In the genomic region with DNA sequence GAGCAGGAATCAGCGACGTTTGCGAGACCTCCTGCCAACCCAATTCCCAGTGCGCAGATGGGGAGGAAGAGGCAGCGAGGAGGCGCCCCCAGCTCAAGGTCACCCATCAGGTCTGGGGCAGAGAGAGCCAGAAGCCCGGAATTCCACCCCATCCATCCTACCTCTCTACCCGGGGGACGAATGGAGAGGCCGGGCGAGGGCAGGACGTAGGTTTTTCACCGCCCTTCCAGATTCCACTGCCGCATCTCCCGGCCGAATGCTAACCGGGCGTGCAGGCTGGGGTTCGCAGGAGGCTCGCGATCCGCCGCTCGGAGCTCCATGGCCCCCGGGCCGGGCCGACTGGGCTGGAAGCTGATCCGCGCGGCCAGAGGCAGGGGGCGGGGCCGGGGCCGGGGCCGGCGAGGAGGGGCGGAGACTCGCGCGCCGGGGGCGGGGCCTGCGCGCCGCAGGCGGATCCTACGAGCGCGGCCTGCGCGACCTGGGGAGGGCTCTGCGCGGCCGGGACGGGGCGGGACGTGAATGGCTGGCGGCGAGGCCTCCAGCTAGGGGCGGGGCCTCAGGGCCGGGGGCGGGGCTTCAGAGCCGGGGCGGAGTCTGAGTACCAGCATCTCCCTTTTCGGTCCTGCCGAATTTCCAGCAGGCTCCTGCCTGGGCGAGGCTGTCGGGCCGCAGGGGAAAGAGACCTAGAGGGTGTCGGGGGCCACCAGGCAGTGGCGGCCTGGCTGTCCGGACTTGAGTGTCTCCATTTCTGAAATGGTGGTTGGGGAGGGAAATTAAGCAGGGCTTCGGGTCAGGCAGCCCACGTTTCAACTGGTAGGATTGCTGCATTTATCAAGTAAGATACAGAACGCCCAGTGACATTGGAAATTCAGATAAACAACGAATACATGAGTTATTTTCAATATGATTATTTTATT, we compare ENCODE assay signal across 8 cellular contexts.
DNase-seq lines count a peak whose midpoint lies in the region; ATAC-seq and TF ChIP-seq lines count a peak whose summit lies in the region.

A gene with protein sequence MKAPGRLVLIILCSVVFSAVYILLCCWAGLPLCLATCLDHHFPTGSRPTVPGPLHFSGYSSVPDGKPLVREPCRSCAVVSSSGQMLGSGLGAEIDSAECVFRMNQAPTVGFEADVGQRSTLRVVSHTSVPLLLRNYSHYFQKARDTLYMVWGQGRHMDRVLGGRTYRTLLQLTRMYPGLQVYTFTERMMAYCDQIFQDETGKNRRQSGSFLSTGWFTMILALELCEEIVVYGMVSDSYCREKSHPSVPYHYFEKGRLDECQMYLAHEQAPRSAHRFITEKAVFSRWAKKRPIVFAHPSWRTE (minus strand): TSS at position 377 of the 917 bp plus-strand sequence. CDS start 622 bp downstream, outside the sequence.

- no peaks in the 10 kb centered on the region for H3K9me3 Mint-ChIP-seq in memory B cell

- peaks cover 34% of the 10 kb centered on the region for H3K4me1 ChIP-seq in effector memory CD4-positive, alpha-beta T cell (ENCODE audit: control insufficient read depth, insufficient read depth, low read length, poor library complexity, severe bottlenecking)

- H3K9me3 ChIP-seq in effector memory CD4-positive, alpha-beta T cell (ENCODE audit: control insufficient read depth, low read length) = no peaks in the 10 kb centered on the region

- H3K4me1 Mint-ChIP-seq in memory B cell = peaks cover 44% of the 10 kb centered on the region

- no peaks in the 10 kb centered on the region for H3K27me3 ChIP-seq in effector memory CD4-positive, alpha-beta T cell (replicated peaks; ENCODE audit: control insufficient read depth, insufficient read depth, low read length, poor library complexity, severe bottlenecking)

- peaks cover 4% of the 10 kb centered on the region for H3K36me3 ChIP-seq in effector memory CD4-positive, alpha-beta T cell (ENCODE audit: control insufficient read depth, insufficient read depth, low read length)

- H3K27ac ChIP-seq in C4-2B = peak within 1 kb of the TSS; percentile 61
- peak within 1 kb of the TSS; percentile 53 for H3K27ac ChIP-seq in effector memory CD4-positive, alpha-beta T cell (ENCODE audit: insufficient read depth, low read length, poor library complexity, severe bottlenecking)

- H3K36me3 Mint-ChIP-seq in memory B cell = peaks cover 11% of the 10 kb centered on the region

- peak; percentile 82 for DNase-seq in NK-92 treated with Interleukin-12 subunit alpha and Interleukin-12 subunit beta, amount 100 ng/mL, for 24 hours (lab: John Stamatoyannopoulos, UW)
- DNase-seq in activated CD8-positive, alpha-beta memory T cell treated with anti-CD3 and anti-CD28 coated beads for 4 hours (ENCODE audit: low read depth in 2 of 2) = peak; percentile 86 to 91
- DNase-seq in effector memory CD4-positive, alpha-beta T cell = peak; percentile 91 to 96 (median 93)
- peak; percentile 90 to 93 for DNase-seq in memory B cell (ENCODE audit: low spot score in 2 of 2)
- DNase-seq in stimulated activated CD8-positive, alpha-beta memory T cell treated with anti-CD3 and anti-CD28 coated beads, Interleukin-12 subunit alpha, Interleukin-12 subunit beta, amount 100 ng/mL, for 1 hour (ENCODE audit: low read depth) = peak; percentile 89

- H3K27me3 Mint-ChIP-seq in memory B cell = no peaks in the 10 kb centered on the region

- peak within 1 kb of the TSS; percentile 73 for H3K4me3 ChIP-seq in effector memory CD4-positive, alpha-beta T cell (ENCODE audit: insufficient read depth, low read depth, low read length, poor library complexity, severe bottlenecking)

- peak within 1 kb of the TSS; percentile 91 for H3K4me3 Mint-ChIP-seq in memory B cell

- TF ChIP-seq CTCF in C4-2B (conservative IDR thresholded peaks at IDR 0.05) = no peak

- ATAC-seq in GM19438 (IDR thresholded peaks at IDR 0.05; ENCODE audit: low read depth, unreplicated experiment) (peak; percentile 57), HG03571 (IDR thresholded peaks at IDR 0.05; ENCODE audit: unreplicated experiment) (peak; percentile 47), memory B cell (ENCODE audit: low read depth) (peak; percentile 79)

- peak within 1 kb of the TSS; percentile 88 for H3K27ac Mint-ChIP-seq in memory B cell

Comparison
In these comparisons a context has a peak if more than half of its experiments do, and no peak if none do; other contexts are left out.
1. Peak in every context shown above with its lines: DNase-seq, ATAC-seq, H3K4me3 ChIP-seq and H3K27ac ChIP-seq.